Comparison of ENCODE assay signal across 1 cellular context in genomic region chr11:47121731-47122130, GRCh38.
TF ChIP-seq lines count a peak whose summit lies in the region.

No MANE protein-coding gene starts in this region.

TF ChIP-seq in HepG2, 621 proteins besides CTCF, POLR2A, EP300 and RAD21:
- TF ChIP-seq MAFK (conservative IDR thresholded peaks at IDR 0.05 in 1 of 2, IDR thresholded peaks at IDR 0.05 in 1 of 2; ENCODE audit: low read length in 2 of 2) (peak; percentile 77 to 86), ZNF878 (CRISPR knock-in tag; IDR thresholded peaks at IDR 0.05) (no peak), E2F1 (CRISPR knock-in tag; IDR thresholded peaks at IDR 0.05) (no peak), ZNF550 (CRISPR knock-in tag; IDR thresholded peaks at IDR 0.05; ENCODE audit: borderline replicate concordance) (no peak), ELF1 (CRISPR knock-in tag; IDR thresholded peaks at IDR 0.05) (no peak), ZNF446 (CRISPR knock-in tag; IDR thresholded peaks at IDR 0.05) (no peak), SPEN (CRISPR knock-in tag; IDR thresholded peaks at IDR 0.05; ENCODE audit: low read depth) (no peak), PPARG (CRISPR knock-in tag; conservative IDR thresholded peaks at IDR 0.05) (no peak), MNT (IDR thresholded peaks at IDR 0.05) (no peak), MAFF (IDR thresholded peaks at IDR 0.05; ENCODE audit: low read depth, low read length) (peak; percentile 64), RBFOX2 (IDR thresholded peaks at IDR 0.05; ENCODE audit: low read depth, low read length) (no peak), ZNF484 (CRISPR knock-in tag; IDR thresholded peaks at IDR 0.05; ENCODE audit: borderline replicate concordance, low read depth) (no peak), HES4 (CRISPR knock-in tag; IDR thresholded peaks at IDR 0.05; ENCODE audit: borderline replicate concordance) (no peak), KDM5A (IDR thresholded peaks at IDR 0.05; ENCODE audit: borderline replicate concordance, low read length) (no peak), IRF2 (CRISPR knock-in tag; IDR thresholded peaks at IDR 0.05) (no peak)
- TF ChIP-seq, protein P1, sequence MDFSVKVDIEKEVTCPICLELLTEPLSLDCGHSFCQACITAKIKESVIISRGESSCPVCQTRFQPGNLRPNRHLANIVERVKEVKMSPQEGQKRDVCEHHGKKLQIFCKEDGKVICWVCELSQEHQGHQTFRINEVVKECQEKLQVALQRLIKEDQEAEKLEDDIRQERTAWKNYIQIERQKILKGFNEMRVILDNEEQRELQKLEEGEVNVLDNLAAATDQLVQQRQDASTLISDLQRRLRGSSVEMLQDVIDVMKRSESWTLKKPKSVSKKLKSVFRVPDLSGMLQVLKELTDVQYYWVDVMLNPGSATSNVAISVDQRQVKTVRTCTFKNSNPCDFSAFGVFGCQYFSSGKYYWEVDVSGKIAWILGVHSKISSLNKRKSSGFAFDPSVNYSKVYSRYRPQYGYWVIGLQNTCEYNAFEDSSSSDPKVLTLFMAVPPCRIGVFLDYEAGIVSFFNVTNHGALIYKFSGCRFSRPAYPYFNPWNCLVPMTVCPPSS (IDR thresholded peaks at IDR 0.05): no peak
- TF ChIP-seq, protein P2, sequence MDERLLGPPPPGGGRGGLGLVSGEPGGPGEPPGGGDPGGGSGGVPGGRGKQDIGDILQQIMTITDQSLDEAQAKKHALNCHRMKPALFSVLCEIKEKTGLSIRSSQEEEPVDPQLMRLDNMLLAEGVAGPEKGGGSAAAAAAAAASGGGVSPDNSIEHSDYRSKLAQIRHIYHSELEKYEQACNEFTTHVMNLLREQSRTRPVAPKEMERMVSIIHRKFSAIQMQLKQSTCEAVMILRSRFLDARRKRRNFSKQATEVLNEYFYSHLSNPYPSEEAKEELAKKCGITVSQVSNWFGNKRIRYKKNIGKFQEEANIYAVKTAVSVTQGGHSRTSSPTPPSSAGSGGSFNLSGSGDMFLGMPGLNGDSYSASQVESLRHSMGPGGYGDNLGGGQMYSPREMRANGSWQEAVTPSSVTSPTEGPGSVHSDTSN (CRISPR knock-in tag; IDR thresholded peaks at IDR 0.05): no peak
TF ChIP-seq in HepG2: peak in this region for 2.
